14 cellular contexts compared by ENCODE assay signal in the genomic region with DNA sequence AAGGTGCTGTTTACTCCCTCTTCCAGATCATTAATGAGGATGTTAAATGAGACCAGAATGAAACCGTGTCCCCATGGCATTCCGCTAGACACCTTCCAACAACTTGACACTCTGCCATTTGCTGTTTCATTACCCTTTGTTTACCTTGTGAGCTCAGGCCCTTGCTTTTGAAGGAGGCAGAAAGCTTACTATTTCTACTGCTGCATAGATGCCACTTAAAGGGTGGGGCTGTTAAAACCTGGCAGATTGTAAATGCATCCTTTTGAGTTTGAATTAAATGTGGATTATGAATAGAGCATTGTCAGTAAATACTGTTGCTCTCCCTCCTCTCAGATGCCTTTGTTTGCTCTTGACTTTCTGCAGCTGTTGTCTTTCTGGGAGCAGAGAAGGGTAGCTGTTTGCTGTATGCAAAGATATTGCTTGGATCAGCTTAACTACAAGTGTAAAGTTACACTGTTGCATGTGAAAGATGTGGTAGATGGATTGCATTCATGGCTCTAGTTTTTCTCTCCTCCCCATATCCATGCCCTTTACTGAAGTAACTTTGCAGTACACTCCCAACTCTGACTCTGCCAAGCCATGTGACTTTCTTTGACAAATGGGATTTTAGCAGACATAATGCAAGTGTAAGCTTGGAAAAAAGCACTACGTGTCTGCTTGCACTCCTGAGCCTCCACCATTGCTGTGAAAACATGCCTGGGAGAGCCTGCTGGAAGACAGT.
DNase-seq lines count a peak whose midpoint lies in the region; ATAC-seq, FAIRE-seq and TF ChIP-seq lines count a peak whose summit lies in the region.
"Had no signal": no experiment of that assay in that cellular context is flagged by ENCODE, and none has a peak within 500 bp of the region (broad histone marks: within the 10 kb centered on the region; RNA-seq: fewer than 3 reads in every experiment).

No MANE protein-coding gene starts in this region.

- no peak overlapping the region for H4K8ac ChIP-seq in mesenchymal stem cell (ENCODE audit: low read length)

- H3K79me1 ChIP-seq in mesenchymal stem cell (replicated peaks; ENCODE audit: low read length, poor library complexity, severe bottlenecking) = no peaks in the 10 kb centered on the region

- no peak overlapping the region for H3K27ac ChIP-seq in mesenchymal stem cell (ENCODE audit: low read length, poor library complexity, severe bottlenecking)
- H3K27ac ChIP-seq in stomach = peak overlapping the region in 1 of 5 donors; percentile 65
- H3K27ac ChIP-seq: parathyroid adenoma had no signal

- H2BK120ac ChIP-seq in mesenchymal stem cell (ENCODE audit: low read depth, low read length) = no peak overlapping the region

- H3K18ac ChIP-seq in mesenchymal stem cell (ENCODE audit: low read depth in 1 of 2, low read length in 2 of 2) = no peak overlapping the region

- H3K4me2 ChIP-seq in mesenchymal stem cell (ENCODE audit: low read length, poor library complexity, severe bottlenecking) = no peak overlapping the region

- TF ChIP-seq CTCF in Caco-2 (IDR thresholded peaks at IDR 0.05; ENCODE audit: insufficient read depth in 1 of 2, low read depth in 1 of 2, low read length in 1 of 2, severe bottlenecking in 1 of 2, unreplicated experiment in 1 of 2) (no peak), bronchial epithelial cell (IDR thresholded peaks at IDR 0.05; ENCODE audit: insufficient read depth, low read length, severe bottlenecking) (no peak), stomach (IDR thresholded peaks at IDR 0.05) (no peak)

- no peak overlapping the region for H4K91ac ChIP-seq in mesenchymal stem cell (ENCODE audit: low read length)

- H3K14ac ChIP-seq in mesenchymal stem cell (ENCODE audit: low read length in 2 of 2) = no peak overlapping the region

- ATAC-seq in activated CD4-positive, alpha-beta T cell treated with anti-CD3 and anti-CD28 coated beads for 36 hours = no peak

- H2BK5ac ChIP-seq in mesenchymal stem cell (ENCODE audit: low read depth, low read length, poor library complexity, severe bottlenecking) = peak overlapping the region; percentile 12

- intact Hi-C loops in Caco-2 (cut with micrococcal nuclease; ENCODE audit: unreplicated experiment) = loop anchor here (5.0 kb wide), 2 partner anchors 77 to 92 kb away; a partner anchor contains a TSS
- intact Hi-C loops in stomach (cut with DNase I; ENCODE audit: low total_unique reads) = no loop called here
- intact Hi-C loops in activated CD4-positive, alpha-beta T cell treated with anti-CD3 and anti-CD28 coated beads for 36 hours (cut with DNase I, micrococcal nuclease) = no loop called here

- POLR2A ChIA-PET in Caco-2 (lab: Charles Lee) = interaction anchor here (0.7 kb wide), 1 partner anchor 75 kb away, joined by 7 read pairs; a partner anchor contains a TSS
- POLR2A ChIA-PET in activated CD4-positive, alpha-beta T cell treated with anti-CD3 and anti-CD28 coated beads for 36 hours (lab: Charles Lee) = no interaction called here

- no peak overlapping the region for H3K4me3 Mint-ChIP-seq in Caco-2 (ENCODE audit: unreplicated experiment)
- H3K4me3 Mint-ChIP-seq in activated CD4-positive, alpha-beta T cell treated with anti-CD3 and anti-CD28 coated beads for 36 hours = no peak overlapping the region
- H3K4me3 Mint-ChIP-seq: activated naive CD4-positive, alpha-beta T cell treated with anti-CD3 and anti-CD28 coated beads for 36 hours had no signal

- H3K36me3 ChIP-seq in Caco-2 (ENCODE audit: control insufficient read depth, insufficient read depth, low read length) = no peaks in the 10 kb centered on the region
- no peaks in the 10 kb centered on the region for H3K36me3 ChIP-seq in bronchial epithelial cell (ENCODE audit: control insufficient read depth, insufficient read depth, low read length)
- H3K36me3 ChIP-seq in mesenchymal stem cell (ENCODE audit: control insufficient read depth in 1 of 2, insufficient read depth in 2 of 2, low read depth in 1 of 2, low read length in 2 of 2) = no peaks in the 10 kb centered on the region
- H3K36me3 ChIP-seq in stomach = no peaks in the 10 kb centered on the region
- H3K36me3 ChIP-seq: BE2C had no signal

- H3K4me1 ChIP-seq in Caco-2 = peaks cover 38% of the 10 kb centered on the region
- peaks cover 7% of the 10 kb centered on the region for H3K4me1 ChIP-seq in mesenchymal stem cell (ENCODE audit: control insufficient read depth, insufficient read depth, low read depth, low read length)
- H3K4me1 ChIP-seq in stomach = peaks cover 16 to 24% (median 19%) of the 10 kb centered on the region in 4 donors
- H3K4me1 ChIP-seq: BE2C had no signal

- no peak overlapping the region for H3K4ac ChIP-seq in mesenchymal stem cell (ENCODE audit: low read depth in 1 of 2, low read length in 2 of 2)

- H3K23ac ChIP-seq in mesenchymal stem cell (ENCODE audit: low read length in 2 of 2) = no peak overlapping the region

- no peaks in the 10 kb centered on the region for H3K9me3 Mint-ChIP-seq in Caco-2 (ENCODE audit: unreplicated experiment)
- no peaks in the 10 kb centered on the region for H3K9me3 Mint-ChIP-seq in activated CD4-positive, alpha-beta T cell treated with anti-CD3 and anti-CD28 coated beads for 36 hours (ENCODE audit: low read depth)
- H3K9me3 Mint-ChIP-seq: activated naive CD4-positive, alpha-beta T cell treated with anti-CD3 and anti-CD28 coated beads for 36 hours had no signal

- H3K4me1 Mint-ChIP-seq in Caco-2 (ENCODE audit: low read depth, unreplicated experiment) = peaks cover 40% of the 10 kb centered on the region
- peaks cover 2% of the 10 kb centered on the region for H3K4me1 Mint-ChIP-seq in activated CD4-positive, alpha-beta T cell treated with anti-CD3 and anti-CD28 coated beads for 36 hours

- TF ChIP-seq EP300 in stomach (IDR thresholded peaks at IDR 0.05) = no peak

- no peak for DNase-seq in Caco-2
- DNase-seq in NCI-H2081 (lab: John Stamatoyannopoulos, UW) = peak; percentile 16 to 59
- DNase-seq in bronchial epithelial cell (ENCODE audit: low read depth) = peak; percentile 38
- DNase-seq in mesenchymal stem cell = no peak
- DNase-seq in frontal cortex (ENCODE audit: low spot score in 2 of 2) = no peak
- no peak for DNase-seq in stomach
- no peak for DNase-seq in activated CD4-positive, alpha-beta T cell treated with anti-CD3 and anti-CD28 coated beads for 36 hours
- DNase-seq in NCI-H1048 (lab: John Stamatoyannopoulos, UW) = no peak
- DNase-seq: activated CD4-positive, alpha-beta T cell treated with anti-CD3 and anti-CD28 coated beads for 1 hour; activated naive CD4-positive, alpha-beta T cell treated with anti-CD3 and anti-CD28 coated beads for 36 hours; BE2C; Karpas-422; kidney glomerular epithelial cell had no signal

- H3K9ac ChIP-seq in mesenchymal stem cell (ENCODE audit: low read length) = no peak overlapping the region
- H3K9ac ChIP-seq: parathyroid adenoma had no signal

- H3K4me3 ChIP-seq in Caco-2 (ENCODE audit: low read depth, low read length) (no peak overlapping the region), bronchial epithelial cell (ENCODE audit: low read depth, low read length) (no peak overlapping the region), mesenchymal stem cell (ENCODE audit: insufficient read depth in 1 of 2, low read depth in 1 of 2, low read length in 2 of 2) (no peak overlapping the region), stomach (no peak overlapping the region)

- WGBS in mesenchymal stem cell = 49% methylated on average over 3 of the region's 3 CpGs
- 22 to 34% (median 29%) methylated on average over 3 of the region's 3 CpGs for WGBS in stomach, 5 donors

- no peak for TF ChIP-seq POLR2A in stomach (IDR thresholded peaks at IDR 0.05)

- no peak overlapping the region for H2AK5ac ChIP-seq in mesenchymal stem cell (ENCODE audit: low read length, severe bottlenecking)

- H3K9me3 ChIP-seq in Caco-2 = no peaks in the 10 kb centered on the region
- H3K9me3 ChIP-seq in mesenchymal stem cell (ENCODE audit: control insufficient read depth, low read length) = no peaks in the 10 kb centered on the region
- H3K9me3 ChIP-seq in stomach = no peaks in the 10 kb centered on the region
- H3K9me3 ChIP-seq: BE2C had no signal

- H3K27me3 Mint-ChIP-seq in Caco-2 (ENCODE audit: insufficient read depth, unreplicated experiment) = no peaks in the 10 kb centered on the region
- peaks cover 16% of the 10 kb centered on the region for H3K27me3 Mint-ChIP-seq in activated CD4-positive, alpha-beta T cell treated with anti-CD3 and anti-CD28 coated beads for 36 hours

- BruUV-seq in Caco-2 (replicated peaks; lab: Mats Ljungman, UMichigan) = no TSS peak

- H3K27ac Mint-ChIP-seq in Caco-2 (ENCODE audit: unreplicated experiment) = peak overlapping the region; percentile 40
- no peak overlapping the region for H3K27ac Mint-ChIP-seq in activated CD4-positive, alpha-beta T cell treated with anti-CD3 and anti-CD28 coated beads for 36 hours
- H3K27ac Mint-ChIP-seq: activated naive CD4-positive, alpha-beta T cell treated with anti-CD3 and anti-CD28 coated beads for 36 hours had no signal

- H3K27me3 ChIP-seq in Caco-2 (replicated peaks; ENCODE audit: control insufficient read depth, insufficient read depth, low read length) (no peaks in the 10 kb centered on the region), bronchial epithelial cell (ENCODE audit: control insufficient read depth, insufficient read depth, low read length) (no peaks in the 10 kb centered on the region), mesenchymal stem cell (ENCODE audit: control insufficient read depth in 1 of 2, insufficient read depth in 1 of 2, low read length in 2 of 2) (peaks cover 4 to 13% of the 10 kb centered on the region in 2 experiments), stomach (no peaks in the 10 kb centered on the region)
- H3K27me3 ChIP-seq: BE2C had no signal

- no peaks in the 10 kb centered on the region for H3K36me3 Mint-ChIP-seq in Caco-2 (ENCODE audit: insufficient read depth, unreplicated experiment)
- H3K36me3 Mint-ChIP-seq in activated CD4-positive, alpha-beta T cell treated with anti-CD3 and anti-CD28 coated beads for 36 hours (ENCODE audit: low read depth) = no peaks in the 10 kb centered on the region

- FAIRE-seq in bronchial epithelial cell (lab: Jason Lieb, UNC) (peak; percentile 28), frontal cortex (lab: Jason Lieb, UNC) (no peak)

- H2BK15ac ChIP-seq in mesenchymal stem cell (ENCODE audit: low read depth, poor library complexity, severe bottlenecking) = no peak overlapping the region

- H2BK12ac ChIP-seq in mesenchymal stem cell (ENCODE audit: low read length in 2 of 2) = no peak overlapping the region

- no peak overlapping the region for H2AFZ ChIP-seq in mesenchymal stem cell (ENCODE audit: low read depth, low read length)
- H2AFZ ChIP-seq: parathyroid adenoma had no signal

- CTCF ChIA-PET in Caco-2 (lab: Charles Lee) = interaction anchor here (0.8 to 1.0 kb wide), 2 partner anchors 28 to 321 kb away, joined by 3 to 4 read pairs; no protein-coding TSS in a partner anchor
- CTCF ChIA-PET in activated CD4-positive, alpha-beta T cell treated with anti-CD3 and anti-CD28 coated beads for 36 hours (lab: Charles Lee) = interaction anchor here (0.6 kb wide), 1 partner anchor 28 kb away, joined by 3 read pairs; no protein-coding TSS in a partner anchor

Comparison
In these comparisons a context has a peak if more than half of its experiments do, and no peak if none do; other contexts are left out.
1. DNase-seq: peak in NCI-H2081 (2 of 2) and bronchial epithelial cell (single experiment); none in Caco-2 (0 of 2), mesenchymal stem cell (single experiment), frontal cortex (0 of 2), stomach (single experiment), activated CD4-positive, alpha-beta T cell treated with anti-CD3 and anti-CD28 coated beads for 36 hours (single experiment) and NCI-H1048 (single experiment).